In genomic region chr4:159102623-159103405, GRCh38 we compare ENCODE assay signal across 8 cellular contexts. TPM values are rescaled to one million over a fixed set of nuclear protein-coding genes. Genes with fewer than 3 reads are reported as not detected.
DNase-seq lines count a peak whose midpoint lies in the region; ATAC-seq, FAIRE-seq and TF ChIP-seq lines count a peak whose summit lies in the region.

TSS of gene RAPGEF2 (plus strand) at chr4:159103079. CDS start at chr4:159104163, 1,084 bp downstream.

- intact Hi-C loops in transverse colon (cut with DNase I; ENCODE audit: low total_unique reads): loop anchor here (10.0 kb wide), 1 partner anchor 72 kb away; no protein-coding TSS in a partner anchor

- TF ChIP-seq POLR2A in GM12892 (IDR thresholded peaks at IDR 0.05; ENCODE audit: low read depth, low read length): peak; percentile 38; the same call in 1 of the 2 replicates
- peak; percentile 96 for TF ChIP-seq POLR2A in transverse colon (IDR thresholded peaks at IDR 0.05)

- H3K9ac ChIP-seq in adipocyte (ENCODE audit: low read length): peak within 1 kb of the TSS; percentile 92

- peak within 1 kb of the TSS; percentile 93 for H3K4me3 ChIP-seq in adipocyte (ENCODE audit: low read length)
- peak within 1 kb of the TSS; percentile 100 for H3K4me3 ChIP-seq in cardiac muscle cell
- H3K4me3 ChIP-seq in transverse colon: peak within 1 kb of the TSS; percentile 93 to 99 (median 95)

- H3K36me3 ChIP-seq in adipocyte (ENCODE audit: control insufficient read depth, insufficient read depth, low read length, severe bottlenecking) (no peaks in the 10 kb centered on the region), cardiac muscle cell (no peaks in the 10 kb centered on the region), transverse colon (no peaks in the 10 kb centered on the region)

- DNase-seq in GM12892 (ENCODE audit: insufficient read length) (peak; percentile 80), NCI-H1417 treated with DMSO at 0.1 percent for 48 hours (lab: John Stamatoyannopoulos, UW) (peak; percentile 64), T follicular helper cell (ENCODE audit: low read depth) (peak; percentile 82), adipocyte (ENCODE audit: low read depth) (peak; percentile 96), cardiac muscle cell (ENCODE audit: low read depth in 1 of 2, low spot score in 1 of 2) (peak; percentile 94 to 96), pons (ENCODE audit: low spot score) (peak; percentile 96), transverse colon (peak; percentile 94)

- H3K4me1 ChIP-seq in adipocyte (ENCODE audit: control insufficient read depth, insufficient read depth, low read length) (peaks cover 26% of the 10 kb centered on the region), cardiac muscle cell (ENCODE audit: low read depth) (peaks cover 22% of the 10 kb centered on the region), transverse colon (peaks cover 7 to 38% (median 17%) of the 10 kb centered on the region in 4 donors)

- whole genome bisulfite sequencing in transverse colon (ENCODE audit: low coverage in 1 of 2), 2 donors: 0% methylated on average over 44 of the region's 103 CpGs; no CpG with 5 or more reads in 1 of the 2 donors

- peak; percentile 87 for ATAC-seq in HG02798 (IDR thresholded peaks at IDR 0.05; ENCODE audit: poor library complexity, unreplicated experiment)

- no peaks in the 10 kb centered on the region for H3K9me3 ChIP-seq in adipocyte (ENCODE audit: control insufficient read depth, low read length)
- no peaks in the 10 kb centered on the region for H3K9me3 ChIP-seq in cardiac muscle cell (ENCODE audit: low read depth)
- H3K9me3 ChIP-seq in transverse colon: no peaks in the 10 kb centered on the region

- no peak for TF ChIP-seq CTCF in cardiac muscle cell (IDR thresholded peaks at IDR 0.05; ENCODE audit: low read depth, low read length)
- peak in 1 of 5 experiments; percentile 6 for TF ChIP-seq CTCF in transverse colon (IDR thresholded peaks at IDR 0.05)

- in situ Hi-C loops in transverse colon (cut with MboI; ENCODE audit: low pct_ligation_motif_present in 1 of 4, low pct_unique_long_range_greater_than_20kb in 1 of 4, low sequenced_read_pairs in 3 of 4): no loop called here

- no peaks in the 10 kb centered on the region for H3K27me3 ChIP-seq in adipocyte (replicated peaks; ENCODE audit: control insufficient read depth, insufficient read depth, low read length)
- H3K27me3 ChIP-seq in cardiac muscle cell: no peaks in the 10 kb centered on the region
- H3K27me3 ChIP-seq in transverse colon: no peaks in the 10 kb centered on the region

- FAIRE-seq in GM12892 (lab: Jason Lieb, UNC): peak; percentile 90

- TF ChIP-seq EP300 in transverse colon (IDR thresholded peaks at IDR 0.05; ENCODE audit: low read depth): no peak

- H3K27ac ChIP-seq in cardiac muscle cell (peak within 1 kb of the TSS; percentile 95), transverse colon (peak within 1 kb of the TSS; percentile 97 to 100 (median 98))

RNA-seq across cellular contexts. Expression of gene RAPGEF2, which starts in this region (rescaled TPM):
- 5.9 TPM for polyA plus RNA-seq in GM12892 (2012; ENCODE audit: missing spikeins)
- total RNA-seq in cardiac muscle cell (63.4 and 96.0 TPM in 2 replicates), transverse colon (10 to 100 TPM; 23.3 to 64.8 (median 49.6) TPM)
- 13.0 and 17.3 TPM in 2 replicates for polyA plus RNA-seq in cardiac muscle cell

Comparison
In these comparisons a context has a peak if more than half of its experiments do, and no peak if none do; other contexts are left out.
1. Peak in every context shown above with its lines: DNase-seq, ATAC-seq, H3K4me3 ChIP-seq and H3K27ac ChIP-seq.